Comparison of ENCODE assay signal across 21 cellular contexts in the genomic region with DNA sequence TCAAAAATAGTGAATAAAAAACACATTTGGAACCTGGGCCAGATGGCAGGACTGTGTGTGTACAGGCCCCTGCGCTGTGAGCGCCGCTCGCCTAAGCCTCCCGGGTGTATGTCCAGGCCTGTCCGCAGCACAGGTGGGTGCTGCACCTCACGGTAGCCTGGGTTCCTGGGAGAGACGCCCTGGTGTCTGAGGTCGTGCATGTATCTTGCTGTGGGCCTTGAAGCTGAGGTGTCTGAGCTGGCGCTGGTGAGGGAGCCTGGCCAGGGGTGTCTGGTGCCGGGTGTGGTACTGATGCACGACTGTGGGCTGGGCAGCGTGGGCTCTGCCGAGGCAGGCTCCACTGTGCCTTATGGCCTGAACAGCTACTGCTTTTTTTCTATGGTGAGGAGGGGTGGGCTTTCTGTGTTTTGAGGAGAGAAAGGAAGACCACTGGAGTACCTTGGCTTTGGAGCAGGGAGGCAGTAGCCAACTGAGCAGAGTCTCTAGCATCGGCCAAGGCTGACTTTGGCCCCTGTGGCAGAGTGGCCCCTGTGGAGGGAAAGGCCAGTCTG. TPM values are rescaled to one million over a fixed set of nuclear protein-coding genes. Genes with fewer than 3 reads are reported as not detected.
DNase-seq lines count a peak whose midpoint lies in the region; ATAC-seq and TF ChIP-seq lines count a peak whose summit lies in the region.
"Had no signal": no experiment of that assay in that cellular context is flagged by ENCODE, and none has a peak within 500 bp of the region (broad histone marks: within the 10 kb centered on the region; RNA-seq: fewer than 3 reads in every experiment).

No MANE protein-coding gene starts in this region.

- H2BK5ac ChIP-seq in H9 (ENCODE audit: insufficient read length, low read length), result no peak overlapping the region

- no peak overlapping the region for H3K23ac ChIP-seq in H9 (ENCODE audit: insufficient read length, low read depth, low read length)

- H4K5ac ChIP-seq in H9 (ENCODE audit: insufficient read length, low read depth, low read length), result no peak overlapping the region

- no peak overlapping the region for H2AK5ac ChIP-seq in H9 (ENCODE audit: insufficient read length, low read length)

- no peak overlapping the region for H4K91ac ChIP-seq in H9 (ENCODE audit: insufficient read length, low read depth, low read length)

- intact Hi-C loops in CD8-positive, alpha-beta T cell (cut with DNase I, micrococcal nuclease), result no loop called here

- DNase-seq in CD8-positive, alpha-beta T cell, result no peak
- DNase-seq in H9 (no peak), COLO668 (lab: John Stamatoyannopoulos, UW; ENCODE audit: unreplicated experiment) (no peak), MV-4-11 (lab: John Stamatoyannopoulos, UW) (no peak)
- DNase-seq: activated CD4-positive, alpha-beta T cell treated with anti-CD3 and anti-CD28 coated beads, Interleukin-2, amount 10 ng/mL, durations not matched to agents 7 days and 5 days; foreskin melanocyte; hippocampal formation; mucosa of descending colon; NCI-H187; NCI-H226; NCI-H774; PC-9; stimulated activated CD4-positive, alpha-beta T cell treated with anti-CD3 and anti-CD28 coated beads, Interleukin-2, amount 100 ng/mL, for 48 hours; stimulated activated naive CD8-positive, alpha-beta T cell treated with anti-CD3 and anti-CD28 coated beads, Interleukin-15, Interleukin-2, amounts not matched to agents 100 U/mL and 50 U/mL, for 24 hours had no signal

- peaks cover 3% of the 10 kb centered on the region for H3K79me1 ChIP-seq in H9 (ENCODE audit: insufficient read depth, low read depth, low read length, poor library complexity, severe bottlenecking)

- H3K27ac Mint-ChIP-seq in CD8-positive, alpha-beta T cell, result peak overlapping the region; percentile 18
- H3K27ac Mint-ChIP-seq in H9 (peak overlapping the region in 2 of 3 experiments; percentile 73 to 82; a peak in 4 of 7 replicates), brain (peak overlapping the region in 4 of 5 experiments; percentile 37 to 91 (median 60))
- H3K27ac Mint-ChIP-seq: T-helper 1 cell treated with Interleukin-12 subunit alpha and Interleukin-12 subunit beta and Interleukin-4 antibody, amounts not matched to agents 30 μg/mL and 1 μg/mL, for 36 hours had no signal

- POLR2A ChIA-PET in CD8-positive, alpha-beta T cell (lab: Charles Lee), result no interaction called here

- peaks cover under 1% of the 10 kb centered on the region; the same call in 1 of the 2 replicates for H3K79me2 ChIP-seq in H9 (ENCODE audit: insufficient read depth, low read length)

- no peaks in the 10 kb centered on the region for H3K27me3 ChIP-seq in CD8-positive, alpha-beta T cell (ENCODE audit: insufficient read depth, low read length)
- H3K27me3 ChIP-seq in H9 (ENCODE audit: insufficient read depth, low read length), result no peaks in the 10 kb centered on the region
- H3K27me3 ChIP-seq: upper lobe of left lung had no signal

- peaks cover 2% of the 10 kb centered on the region for H4K20me1 ChIP-seq in H9 (ENCODE audit: control insufficient read depth, insufficient read depth, insufficient read length)

- no peak for TF ChIP-seq CTCF in CD8-positive, alpha-beta T cell (IDR thresholded peaks at IDR 0.05)
- no peak for TF ChIP-seq CTCF in H9 (conservative IDR thresholded peaks at IDR 0.05)
- TF ChIP-seq CTCF in brain (conservative IDR thresholded peaks at IDR 0.05), result no peak

- H3K4me3 Mint-ChIP-seq in CD8-positive, alpha-beta T cell, result no peak overlapping the region
- H3K4me3 Mint-ChIP-seq in H9 (no peak overlapping the region; a peak in 1 of 5 replicates), brain (peak overlapping the region in 1 of 5 experiments; percentile 20)
- H3K4me3 Mint-ChIP-seq: activated CD4-positive, alpha-beta T cell treated with anti-CD3 and anti-CD28 coated beads, Interleukin-2, amount 10 ng/mL, durations not matched to agents 7 days and 5 days; T-helper 1 cell treated with Interleukin-12 subunit alpha and Interleukin-12 subunit beta and Interleukin-4 antibody, amounts not matched to agents 30 μg/mL and 1 μg/mL, for 36 hours had no signal

- ATAC-seq in CD8-positive, alpha-beta T cell, result no peak
- ATAC-seq: mucosa of descending colon; stimulated activated naive CD8-positive, alpha-beta T cell treated with anti-CD3 and anti-CD28 coated beads, Interleukin-15, Interleukin-2, amounts not matched to agents 100 U/mL and 50 U/mL, for 24 hours had no signal

- H3K4me3 ChIP-seq in CD8-positive, alpha-beta T cell (ENCODE audit: low read depth, low read length), result no peak overlapping the region
- H3K4me3 ChIP-seq: HAP-1, mucosa of descending colon, PC-9, smooth muscle cell, upper lobe of left lung had no signal

- H3T11ph ChIP-seq in H9 (ENCODE audit: low read length), result no peak overlapping the region

- H3K4me1 Mint-ChIP-seq in CD8-positive, alpha-beta T cell (ENCODE audit: low read depth), result peaks cover 11% of the 10 kb centered on the region
- H3K4me1 Mint-ChIP-seq in H9, result peaks cover 5 to 6% of the 10 kb centered on the region in 2 experiments
- H3K4me1 Mint-ChIP-seq in brain, result no peaks in the 10 kb centered on the region

- no peak overlapping the region for H3K9ac ChIP-seq in H9 (ENCODE audit: extremely low read depth, insufficient read length, low read length)

- H3K27me3 Mint-ChIP-seq in CD8-positive, alpha-beta T cell (ENCODE audit: low read depth), result no peaks in the 10 kb centered on the region
- H3K27me3 Mint-ChIP-seq in H9 (ENCODE audit: low read depth) (no peaks in the 10 kb centered on the region; the same call in 1 of the 2 replicates), brain (no peaks in the 10 kb centered on the region)
- H3K27me3 Mint-ChIP-seq: activated CD4-positive, alpha-beta T cell treated with anti-CD3 and anti-CD28 coated beads, Interleukin-2, amount 10 ng/mL, durations not matched to agents 7 days and 5 days had no signal

- WGBS in H9 (ENCODE audit: extremely low coverage, insufficient read length, low lambda C conversion rate), result no CpG with 5 or more reads among the region's 15 CpGs

- H3K4ac ChIP-seq in H9 (ENCODE audit: low read depth, low read length), result no peak overlapping the region

- no peak overlapping the region for H3K4me2 ChIP-seq in H9 (ENCODE audit: insufficient read depth, insufficient read length, low read length)
- H3K4me2 ChIP-seq: PC-9, smooth muscle cell had no signal

- no peak overlapping the region for H2AFZ ChIP-seq in H9 (ENCODE audit: low read length)
- H2AFZ ChIP-seq: PC-9 had no signal

- no peak overlapping the region for H3K14ac ChIP-seq in H9 (ENCODE audit: insufficient read depth, low read length)

- no peak overlapping the region for H3K56ac ChIP-seq in H9 (ENCODE audit: insufficient read length, low read depth, low read length)

- no peak overlapping the region for H4K8ac ChIP-seq in H9 (replicated peaks; ENCODE audit: insufficient read length, low read depth, low read length)

- no peaks in the 10 kb centered on the region for H3K9me3 ChIP-seq in CD8-positive, alpha-beta T cell (ENCODE audit: low read length)
- no peaks in the 10 kb centered on the region for H3K9me3 ChIP-seq in H9 (ENCODE audit: control insufficient read depth, low read depth, low read length)
- H3K9me3 ChIP-seq: HAP-1, mucosa of descending colon, neutrophil, upper lobe of left lung had no signal

- no peak overlapping the region for H2BK12ac ChIP-seq in H9 (ENCODE audit: insufficient read length, low read depth, low read length)

- H3K36me3 ChIP-seq in CD8-positive, alpha-beta T cell (ENCODE audit: insufficient read depth, low read length), result peaks cover 11% of the 10 kb centered on the region

- no peak overlapping the region for H2BK120ac ChIP-seq in H9 (ENCODE audit: low read depth, low read length, poor library complexity, severe bottlenecking)

- H3K4me1 ChIP-seq in CD8-positive, alpha-beta T cell (ENCODE audit: insufficient read depth, low read length), result peaks cover 29% of the 10 kb centered on the region
- H3K4me1 ChIP-seq in H9 (ENCODE audit: insufficient read depth, low read length), result no peaks in the 10 kb centered on the region
- H3K4me1 ChIP-seq: HAP-1 had no signal

- H3K36me3 Mint-ChIP-seq in CD8-positive, alpha-beta T cell, result peaks cover 42% of the 10 kb centered on the region
- peaks cover 27 to 54% (median 51%) of the 10 kb centered on the region in 3 experiments; a peak in 6 of 7 replicates for H3K36me3 Mint-ChIP-seq in H9 (ENCODE audit: insufficient read depth in 1 of 3, low read depth in 3 of 3)
- peaks cover 21% of the 10 kb centered on the region for H3K36me3 Mint-ChIP-seq in brain

- H3K23me2 ChIP-seq in H9 (ENCODE audit: insufficient read length, low read depth, low read length, poor library complexity, severe bottlenecking), result peaks cover 4% of the 10 kb centered on the region

- H2BK20ac ChIP-seq in H9 (ENCODE audit: low read depth, low read length, poor library complexity, severe bottlenecking), result no peak overlapping the region

- no peak overlapping the region for H2BK15ac ChIP-seq in H9 (ENCODE audit: low read depth, low read length)

- no peak overlapping the region for H3K27ac ChIP-seq in CD8-positive, alpha-beta T cell (ENCODE audit: low read depth, low read length)
- H3K27ac ChIP-seq in H9 (ENCODE audit: insufficient read length, low read depth, low read length), result no peak overlapping the region
- H3K27ac ChIP-seq: neutrophil, PC-9, upper lobe of left lung had no signal

- no peak overlapping the region for H3K18ac ChIP-seq in H9 (ENCODE audit: insufficient read length, low read depth, low read length)

- H3K9me3 Mint-ChIP-seq in CD8-positive, alpha-beta T cell, result no peaks in the 10 kb centered on the region
- H3K9me3 Mint-ChIP-seq in H9 (no peaks in the 10 kb centered on the region), brain (no peaks in the 10 kb centered on the region)
- H3K9me3 Mint-ChIP-seq: activated CD4-positive, alpha-beta T cell treated with anti-CD3 and anti-CD28 coated beads, Interleukin-2, amount 10 ng/mL, durations not matched to agents 7 days and 5 days; T-helper 1 cell treated with Interleukin-12 subunit alpha and Interleukin-12 subunit beta and Interleukin-4 antibody, amounts not matched to agents 30 μg/mL and 1 μg/mL, for 36 hours had no signal

- CTCF ChIA-PET in CD8-positive, alpha-beta T cell (lab: Charles Lee), result interaction anchor here (1.0 kb wide), 1 partner anchor 115 kb away, joined by 3 read pairs; no protein-coding TSS in a partner anchor

RNA-seq across cellular contexts. Expression of gene ZDHHC8, which starts 4.2 kb away (rescaled TPM):
- 10 to 100 TPM; 39.3 to 43.4 TPM for total RNA-seq in CD8-positive, alpha-beta T cell
- total RNA-seq in H9 (2021), result 47.3 and 51.7 TPM in 2 replicates
- 33.7 TPM for polyA plus RNA-seq in brain (ENCODE audit: insufficient read depth, low read depth, low replicate concordance)

RNA-seq across cellular contexts. Expression of gene TRMT2A, which starts 10.4 kb away (rescaled TPM):
- total RNA-seq in CD8-positive, alpha-beta T cell, result 10 to 100 TPM; 57.8 to 62.8 TPM
- 58.2 and 65.0 TPM in 2 replicates for total RNA-seq in H9 (2021)
- polyA plus RNA-seq in brain (ENCODE audit: insufficient read depth, low read depth, low replicate concordance), result 31.3 TPM

RNA-seq across cellular contexts. Expression of gene RANBP1, which starts 11.5 kb away (rescaled TPM):
- 10 to 100 TPM; 61.5 to 66.2 TPM for total RNA-seq in CD8-positive, alpha-beta T cell
- 522 and 531 TPM in 2 replicates for total RNA-seq in H9 (2021)
- 197 TPM for polyA plus RNA-seq in brain (ENCODE audit: insufficient read depth, low read depth, low replicate concordance)

RNA-seq across cellular contexts. Expression of gene CCDC188, which starts 23.5 kb away (rescaled TPM):
- not detected for total RNA-seq in CD8-positive, alpha-beta T cell
- total RNA-seq in H9 (2021), result not detected in 2 replicates
- 1.6 TPM for polyA plus RNA-seq in brain (ENCODE audit: insufficient read depth, low read depth, low replicate concordance)
- total RNA-seq: liver, PC-9, smooth muscle cell had no signal
- polyA plus RNA-seq: liver, smooth muscle cell had no signal

RNA-seq across cellular contexts. Expression of gene DGCR8, which starts 47.4 kb away (rescaled TPM):
- total RNA-seq in CD8-positive, alpha-beta T cell, result 10 to 100 TPM; 16.9 to 22.1 TPM
- total RNA-seq in H9 (2021), result 71.2 and 74.5 TPM in 2 replicates
- polyA plus RNA-seq in brain (ENCODE audit: insufficient read depth, low read depth, low replicate concordance), result 18.9 TPM

Comparison
In these comparisons a context has a peak if more than half of its experiments do, and no peak if none do; other contexts are left out.
1. H3K27ac Mint-ChIP-seq: peak in every context shown above with its lines; median percentile 78 in H9; 60 in brain; 18 in CD8-positive, alpha-beta T cell.